Comparison of ENCODE assay signal across 1 cellular context in the genomic region with DNA sequence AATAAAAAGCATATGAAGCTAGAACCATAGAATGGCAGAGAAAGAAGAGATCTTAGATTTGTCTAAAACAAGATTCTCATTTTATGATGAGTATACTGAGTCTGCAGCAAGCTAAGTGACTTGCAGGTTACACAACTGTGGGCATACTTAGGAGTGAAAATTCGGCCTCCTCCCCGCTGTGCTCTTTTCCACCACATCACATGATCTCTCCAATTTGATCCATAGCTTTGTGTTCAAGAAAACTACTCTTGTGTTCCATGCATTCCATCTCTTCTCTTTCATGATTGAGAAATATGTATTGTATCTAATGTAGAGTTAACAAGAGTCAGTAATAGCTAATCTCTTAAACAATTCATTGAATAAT.
TF ChIP-seq lines count a peak whose summit lies in the region.

No MANE protein-coding gene starts in this region.

TF ChIP-seq in GM12878, 131 proteins besides CTCF, POLR2A, EP300 and RAD21 (continued from another document):
- TF ChIP-seq, protein P1, sequence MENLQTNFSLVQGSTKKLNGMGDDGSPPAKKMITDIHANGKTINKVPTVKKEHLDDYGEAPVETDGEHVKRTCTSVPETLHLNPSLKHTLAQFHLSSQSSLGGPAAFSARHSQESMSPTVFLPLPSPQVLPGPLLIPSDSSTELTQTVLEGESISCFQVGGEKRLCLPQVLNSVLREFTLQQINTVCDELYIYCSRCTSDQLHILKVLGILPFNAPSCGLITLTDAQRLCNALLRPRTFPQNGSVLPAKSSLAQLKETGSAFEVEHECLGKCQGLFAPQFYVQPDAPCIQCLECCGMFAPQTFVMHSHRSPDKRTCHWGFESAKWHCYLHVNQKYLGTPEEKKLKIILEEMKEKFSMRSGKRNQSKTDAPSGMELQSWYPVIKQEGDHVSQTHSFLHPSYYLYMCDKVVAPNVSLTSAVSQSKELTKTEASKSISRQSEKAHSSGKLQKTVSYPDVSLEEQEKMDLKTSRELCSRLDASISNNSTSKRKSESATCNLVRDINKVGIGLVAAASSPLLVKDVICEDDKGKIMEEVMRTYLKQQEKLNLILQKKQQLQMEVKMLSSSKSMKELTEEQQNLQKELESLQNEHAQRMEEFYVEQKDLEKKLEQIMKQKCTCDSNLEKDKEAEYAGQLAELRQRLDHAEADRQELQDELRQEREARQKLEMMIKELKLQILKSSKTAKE (IDR thresholded peaks at IDR 0.05; ENCODE audit: low read depth, poor library complexity, severe bottlenecking) = no peak
- TF ChIP-seq, protein P2, sequence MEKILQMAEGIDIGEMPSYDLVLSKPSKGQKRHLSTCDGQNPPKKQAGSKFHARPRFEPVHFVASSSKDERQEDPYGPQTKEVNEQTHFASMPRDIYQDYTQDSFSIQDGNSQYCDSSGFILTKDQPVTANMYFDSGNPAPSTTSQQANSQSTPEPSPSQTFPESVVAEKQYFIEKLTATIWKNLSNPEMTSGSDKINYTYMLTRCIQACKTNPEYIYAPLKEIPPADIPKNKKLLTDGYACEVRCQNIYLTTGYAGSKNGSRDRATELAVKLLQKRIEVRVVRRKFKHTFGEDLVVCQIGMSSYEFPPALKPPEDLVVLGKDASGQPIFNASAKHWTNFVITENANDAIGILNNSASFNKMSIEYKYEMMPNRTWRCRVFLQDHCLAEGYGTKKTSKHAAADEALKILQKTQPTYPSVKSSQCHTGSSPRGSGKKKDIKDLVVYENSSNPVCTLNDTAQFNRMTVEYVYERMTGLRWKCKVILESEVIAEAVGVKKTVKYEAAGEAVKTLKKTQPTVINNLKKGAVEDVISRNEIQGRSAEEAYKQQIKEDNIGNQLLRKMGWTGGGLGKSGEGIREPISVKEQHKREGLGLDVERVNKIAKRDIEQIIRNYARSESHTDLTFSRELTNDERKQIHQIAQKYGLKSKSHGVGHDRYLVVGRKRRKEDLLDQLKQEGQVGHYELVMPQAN (conservative IDR thresholded peaks at IDR 0.05) = no peak
- TF ChIP-seq NFYA (IDR thresholded peaks at IDR 0.05; ENCODE audit: borderline replicate concordance, low read depth, low read length) (no peak), RAD51 (IDR thresholded peaks at IDR 0.05) (no peak), JUND (IDR thresholded peaks at IDR 0.05; ENCODE audit: low read depth, low read length) (no peak), ZNF622 (IDR thresholded peaks at IDR 0.05) (no peak), ZBED1 (IDR thresholded peaks at IDR 0.05; ENCODE audit: borderline replicate concordance) (no peak), CHD1 (IDR thresholded peaks at IDR 0.05; ENCODE audit: low read depth, low read length) (no peak), ZNF24 (IDR thresholded peaks at IDR 0.05) (no peak), ZZZ3 (IDR thresholded peaks at IDR 0.05; ENCODE audit: control insufficient read depth, insufficient read length, low read depth) (no peak), CBFB (IDR thresholded peaks at IDR 0.05; ENCODE audit: low read depth) (no peak), SMC3 (IDR thresholded peaks at IDR 0.05; ENCODE audit: borderline replicate concordance, low read length) (no peak), NFIC (IDR thresholded peaks at IDR 0.05; ENCODE audit: low read depth, low read length) (no peak)
- TF ChIP-seq, protein P3, sequence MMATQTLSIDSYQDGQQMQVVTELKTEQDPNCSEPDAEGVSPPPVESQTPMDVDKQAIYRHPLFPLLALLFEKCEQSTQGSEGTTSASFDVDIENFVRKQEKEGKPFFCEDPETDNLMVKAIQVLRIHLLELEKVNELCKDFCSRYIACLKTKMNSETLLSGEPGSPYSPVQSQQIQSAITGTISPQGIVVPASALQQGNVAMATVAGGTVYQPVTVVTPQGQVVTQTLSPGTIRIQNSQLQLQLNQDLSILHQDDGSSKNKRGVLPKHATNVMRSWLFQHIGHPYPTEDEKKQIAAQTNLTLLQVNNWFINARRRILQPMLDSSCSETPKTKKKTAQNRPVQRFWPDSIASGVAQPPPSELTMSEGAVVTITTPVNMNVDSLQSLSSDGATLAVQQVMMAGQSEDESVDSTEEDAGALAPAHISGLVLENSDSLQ (IDR thresholded peaks at IDR 0.05) = no peak
- TF ChIP-seq, protein P4, sequence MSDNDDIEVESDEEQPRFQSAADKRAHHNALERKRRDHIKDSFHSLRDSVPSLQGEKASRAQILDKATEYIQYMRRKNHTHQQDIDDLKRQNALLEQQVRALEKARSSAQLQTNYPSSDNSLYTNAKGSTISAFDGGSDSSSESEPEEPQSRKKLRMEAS (IDR thresholded peaks at IDR 0.05; ENCODE audit: low read depth, low read length) = no peak
